1 cellular context compared by ENCODE assay signal in the genomic region with DNA sequence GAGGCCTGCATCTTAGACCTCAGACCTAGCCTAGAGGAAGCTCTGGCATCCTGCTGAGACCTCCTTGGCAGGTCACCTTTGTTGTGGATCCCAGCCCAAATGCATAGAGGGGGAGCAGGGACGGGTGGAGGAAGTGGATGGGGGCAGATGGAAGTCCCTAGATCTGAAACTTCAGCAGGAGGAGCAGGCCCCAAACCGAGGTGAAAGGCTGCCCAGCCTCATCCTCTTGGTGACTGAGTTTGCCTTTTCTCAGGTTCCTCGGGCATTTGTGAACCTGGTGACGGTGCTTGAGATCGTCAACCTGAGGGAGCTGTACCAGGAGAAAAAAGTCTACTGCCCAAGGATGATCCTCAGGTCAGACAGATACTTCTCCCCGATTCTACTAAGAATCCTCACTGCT.
TF ChIP-seq lines count a peak whose summit lies in the region.

No MANE protein-coding gene starts in this region.

TF ChIP-seq in IMR-90, 13 proteins besides CTCF, POLR2A, EP300 and RAD21 (continued from another document):
- TF ChIP-seq CEBPB (IDR thresholded peaks at IDR 0.05; ENCODE audit: low read depth, low read length) (no peak), MAZ (IDR thresholded peaks at IDR 0.05; ENCODE audit: borderline replicate concordance, low read depth, low read length) (no peak)
